24 cellular contexts compared by ENCODE assay signal in genomic region chr4:143391261-143391660, GRCh38. TPM values are rescaled to one million over a fixed set of nuclear protein-coding genes. Genes with fewer than 3 reads are reported as not detected.
DNase-seq lines count a peak whose midpoint lies in the region; ATAC-seq, FAIRE-seq and TF ChIP-seq lines count a peak whose summit lies in the region.
"Had no signal": no experiment of that assay in that cellular context is flagged by ENCODE, and none has a peak within 500 bp of the region (broad histone marks: within the 10 kb centered on the region; RNA-seq: fewer than 3 reads in every experiment).

No MANE protein-coding gene starts in this region.

- ATAC-seq in left lung: no peak
- ATAC-seq in HG03045 (IDR thresholded peaks at IDR 0.05; ENCODE audit: unreplicated experiment): no peak
- ATAC-seq: body of pancreas, esophagus mucosa had no signal

- no peak for FAIRE-seq in GM12891 (lab: Jason Lieb, UNC)
- FAIRE-seq: H1, pancreas had no signal

- POLR2A ChIA-PET in OCI-LY7 (lab: Charles Lee): interaction anchor here (0.6 to 11.5 kb wide), 17 partner anchors 11 to 199 kb away, joined by 3 to 364 read pairs (median 8); partner anchors contain the start of gene GAB1

- BruUV-seq in OCI-LY7 (replicated peaks; lab: Mats Ljungman, UMichigan): no TSS peak

- H2AFZ ChIP-seq in GM23248 (no peak overlapping the region), OCI-LY7 (ENCODE audit: low read length) (peak overlapping the region; percentile 31; the same call in 1 of the 2 replicates), smooth muscle cell (ENCODE audit: low read depth) (no peak overlapping the region)

- H3K9me2 ChIP-seq in GM23248 (ENCODE audit: insufficient read depth) (no peaks in the 10 kb centered on the region), OCI-LY7 (ENCODE audit: insufficient read depth, low read length) (no peaks in the 10 kb centered on the region)

- H3K27ac ChIP-seq in GM23248: no peak overlapping the region
- peak overlapping the region; percentile 96 for H3K27ac ChIP-seq in OCI-LY7 (ENCODE audit: low read depth, low read length, poor library complexity, severe bottlenecking)
- peak overlapping the region; percentile 11 to 30 for H3K27ac ChIP-seq in left lung
- H3K27ac ChIP-seq in smooth muscle cell (ENCODE audit: low read depth): peak overlapping the region; percentile 36
- H3K27ac ChIP-seq: body of pancreas, pancreas, SJSA1, thyroid gland had no signal

- no peaks in the 10 kb centered on the region for H4K20me1 ChIP-seq in GM23248 (ENCODE audit: insufficient read depth)
- H4K20me1 ChIP-seq in OCI-LY7 (ENCODE audit: insufficient read depth, low read length): no peaks in the 10 kb centered on the region
- no peaks in the 10 kb centered on the region for H4K20me1 ChIP-seq in smooth muscle cell (ENCODE audit: low read depth)

- peak overlapping the region; percentile 42 for H3K4me2 ChIP-seq in GM23248 (ENCODE audit: unreplicated experiment)
- H3K4me2 ChIP-seq in OCI-LY7 (ENCODE audit: low read length): peak overlapping the region; percentile 82
- peak overlapping the region; percentile 42 for H3K4me2 ChIP-seq in smooth muscle cell

- no peaks in the 10 kb centered on the region for H3K36me3 ChIP-seq in GM23248 (ENCODE audit: low read depth)
- H3K36me3 ChIP-seq in OCI-LY7 (ENCODE audit: insufficient read depth, low read length): peaks cover 19% of the 10 kb centered on the region
- no peaks in the 10 kb centered on the region for H3K36me3 ChIP-seq in left lung
- H3K36me3 ChIP-seq in smooth muscle cell (ENCODE audit: low read depth): no peaks in the 10 kb centered on the region
- H3K36me3 ChIP-seq: BE2C, pancreas, SJSA1, thyroid gland had no signal

- intact Hi-C loops in OCI-LY7 (cut with micrococcal nuclease; ENCODE audit: unreplicated experiment): loop anchor here (1.0 to 5.0 kb wide), 4 partner anchors 10 to 54 kb away; partner anchors contain the start of gene GAB1
- intact Hi-C loops in left lung (cut with DNase I): no loop called here

- H3F3A ChIP-seq in GM23248 (ENCODE audit: insufficient read depth) (peaks cover 33% of the 10 kb centered on the region), smooth muscle cell (ENCODE audit: low read depth) (no peaks in the 10 kb centered on the region)

- no peak for TF ChIP-seq CTCF in OCI-LY7 (conservative IDR thresholded peaks at IDR 0.05; ENCODE audit: low read length)
- no peak for TF ChIP-seq CTCF in left lung (IDR thresholded peaks at IDR 0.05)
- no peak for TF ChIP-seq CTCF in smooth muscle cell (IDR thresholded peaks at IDR 0.05; ENCODE audit: borderline replicate concordance, insufficient read depth, poor library complexity, severe bottlenecking)
- TF ChIP-seq CTCF in GM13977 (IDR thresholded peaks at IDR 0.05; ENCODE audit: extremely low read depth, insufficient read depth, missing control alignments): no peak

- in situ Hi-C loops in GM23248 (cut with MboI) (no loop called here), GM13977 (cut with MboI; ENCODE audit: low pct_unique_long_range_greater_than_20kb, low sequenced_read_pairs, unreplicated experiment) (no loop called here)

- TF ChIP-seq POLR2A in GM12891 (IDR thresholded peaks at IDR 0.05; ENCODE audit: low read depth, low read length): no peak

- H3K9ac ChIP-seq in GM23248 (no peak overlapping the region), smooth muscle cell (ENCODE audit: low read depth) (no peak overlapping the region)

- DNase-seq in GM23248: no peak
- DNase-seq in OCI-LY7 (ENCODE audit: low spot score): peak; percentile 81
- no peak for DNase-seq in left lung
- no peak for DNase-seq in smooth muscle cell (lab: John Stamatoyannopoulos, UW; ENCODE audit: unreplicated experiment)
- DNase-seq in GM12891 (ENCODE audit: insufficient read length, low spot score): no peak
- DNase-seq in Ammon's horn (ENCODE audit: low spot score): no peak
- no peak for DNase-seq in GM13977 (ENCODE audit: low spot score)
- DNase-seq: activated naive CD4-positive, alpha-beta T cell treated with anti-CD3 and anti-CD28 coated beads for 36 hours; BE2C; body of pancreas; dermis blood vessel endothelial cell; head of caudate nucleus; islet precursor cell; KG1; NCI-H1048; NCI-H2081; NCI-H510A; pancreas; thyroid gland had no signal

- H3K79me2 ChIP-seq in GM23248 (ENCODE audit: insufficient read depth) (peaks cover 26% of the 10 kb centered on the region; the same call in 1 of the 2 replicates), OCI-LY7 (ENCODE audit: insufficient read depth, low read depth, low read length) (peaks cover 98% of the 10 kb centered on the region), smooth muscle cell (ENCODE audit: low read depth) (peaks cover 47% of the 10 kb centered on the region)

- WGBS in GM23248 (ENCODE audit: low coverage in 1 of 2, low lambda C conversion rate in 2 of 2, missing lambda C conversion rate in 2 of 2), 2 experiments: 97 to 100% methylated on average over 3 of the region's 3 CpGs
- WGBS in smooth muscle cell (ENCODE audit: low lambda C conversion rate): 84% methylated on average over 3 of the region's 3 CpGs

- peaks cover 51% of the 10 kb centered on the region for H3K4me1 ChIP-seq in GM23248 (ENCODE audit: insufficient read depth)
- H3K4me1 ChIP-seq in OCI-LY7 (ENCODE audit: insufficient read depth, low read length, poor library complexity, severe bottlenecking): peaks cover 79% of the 10 kb centered on the region
- peaks cover 29 to 66% of the 10 kb centered on the region in 2 donors for H3K4me1 ChIP-seq in left lung
- H3K4me1 ChIP-seq in smooth muscle cell (ENCODE audit: low read depth): peaks cover 15% of the 10 kb centered on the region
- H3K4me1 ChIP-seq: BE2C, SJSA1 had no signal

- H3K9me3 ChIP-seq in GM23248 (ENCODE audit: low read depth): no peaks in the 10 kb centered on the region
- H3K9me3 ChIP-seq in OCI-LY7 (ENCODE audit: low read length): no peaks in the 10 kb centered on the region
- no peaks in the 10 kb centered on the region for H3K9me3 ChIP-seq in left lung
- H3K9me3 ChIP-seq in smooth muscle cell (replicated peaks; ENCODE audit: low read depth): no peaks in the 10 kb centered on the region
- H3K9me3 ChIP-seq: BE2C, body of pancreas, mucosa of descending colon, pancreas, SJSA1, thyroid gland had no signal

- CTCF ChIA-PET in OCI-LY7 (lab: Charles Lee; ENCODE audit: unreplicated experiment): interaction anchor here (0.6 to 2.0 kb wide), 2 partner anchors 12 to 51 kb away, joined by 3 to 7 read pairs; no protein-coding TSS in a partner anchor

- H3K4me3 ChIP-seq in GM23248 (no peak overlapping the region), OCI-LY7 (ENCODE audit: low read depth, low read length, poor library complexity, severe bottlenecking) (peak overlapping the region; percentile 77), left lung (no peak overlapping the region), smooth muscle cell (no peak overlapping the region)
- H3K4me3 ChIP-seq: body of pancreas, mucosa of descending colon, pancreas, SJSA1, thyroid gland had no signal

- no peaks in the 10 kb centered on the region for H3K27me3 ChIP-seq in GM23248 (replicated peaks; ENCODE audit: insufficient read depth)
- H3K27me3 ChIP-seq in left lung: no peaks in the 10 kb centered on the region
- H3K27me3 ChIP-seq in smooth muscle cell (ENCODE audit: low read depth): no peaks in the 10 kb centered on the region
- H3K27me3 ChIP-seq: BE2C, body of pancreas, pancreas, SJSA1, thyroid gland had no signal

TF ChIP-seq in GM12891, 5 proteins besides CTCF, POLR2A, EP300 and RAD21:
- TF ChIP-seq TAF1 (IDR thresholded peaks at IDR 0.05; ENCODE audit: low read depth, low read length) (no peak), POLR2AphosphoS5 (IDR thresholded peaks at IDR 0.05; ENCODE audit: low read depth, low read length) (no peak), PAX5 (IDR thresholded peaks at IDR 0.05; ENCODE audit: insufficient read depth, low read length, severe bottlenecking) (no peak), SPI1 (IDR thresholded peaks at IDR 0.05; ENCODE audit: low read depth, low read length) (no peak), POU2F2 (IDR thresholded peaks at IDR 0.05; ENCODE audit: low read depth, low read length) (no peak)
TF ChIP-seq in GM12891: peak in this region for 0.

RNA-seq across cellular contexts. Expression of gene GAB1, which starts 54.6 kb away (rescaled TPM):
- 6.3 and 7.1 TPM in 2 replicates for total RNA-seq in GM23248 (2014; rRNA removed; shearing (Covaris generic))
- polyA plus RNA-seq in GM23248 (2016; fragmentation: Nextera tagmentation; extraction: Ambion mirVana): 1.8 and 2.0 TPM in 2 replicates
- 42.6 and 43.5 TPM in 2 replicates for total RNA-seq in OCI-LY7 (2014; rRNA removed; shearing (Covaris generic))
- total RNA-seq in OCI-LY7 (2022): 99.3 and 106 TPM in 2 replicates
- 10 to 100 TPM; 43.5 to 54.1 TPM for total RNA-seq in left lung
- 17.5 and 22.5 TPM in 2 replicates for total RNA-seq in smooth muscle cell
- 0.50 and 3.0 TPM in 2 replicates for polyA plus RNA-seq in smooth muscle cell
- polyA plus RNA-seq in GM12891 (2012; ENCODE audit: low read depth, missing spikeins): 1.5 TPM
